Comparison of ENCODE assay signal across 27 cellular contexts in genomic region chr15:71607383-71607782, GRCh38.
"Had no signal": no experiment of that assay in that cellular context is flagged by ENCODE, and none has a peak within 500 bp of the region (broad histone marks: within the 10 kb centered on the region; RNA-seq: fewer than 3 reads in every experiment).

No MANE protein-coding gene starts in this region.

- H3K27me3 ChIP-seq: ovary, suprapubic skin, tibial nerve had no signal

- H3K27ac ChIP-seq: ovary, skin epidermis, suprapubic skin, thoracic aorta, tibial nerve had no signal

- H3K4me1 Mint-ChIP-seq: memory B cell, naive B cell, natural killer cell had no signal

- H3K27me3 Mint-ChIP-seq: type B pancreatic cell had no signal

- DNase-seq: head of caudate nucleus; hippocampal formation; kidney glomerular epithelial cell; left cardiac atrium; naive B cell; natural killer cell; nephron progenitor cell; ovary; retina; right cardiac atrium; stimulated activated CD4-positive, alpha-beta T cell treated with anti-CD3 and anti-CD28 coated beads, Interleukin-12 subunit alpha, Interleukin-12 subunit beta, amount 100 ng/mL, for 4 hours; stimulated activated CD4-positive, alpha-beta T cell treated with anti-CD3 and anti-CD28 coated beads, Interleukin-15, amount 100 ng/mL, for 24 hours; stimulated activated CD4-positive, alpha-beta T cell treated with anti-CD3 and anti-CD28 coated beads, Interleukin-2, amount 100 ng/mL, for 24 hours; stimulated activated CD4-positive, alpha-beta T cell treated with anti-CD3 and anti-CD28 coated beads, Interleukin-4, amount 100 ng/mL, for 1 hour; stimulated activated naive CD4-positive, alpha-beta T cell had no signal

- H3K4me3 ChIP-seq: ovary, skin epidermis, suprapubic skin, thoracic aorta, tibial nerve had no signal

- ATAC-seq: left cardiac atrium, left lobe of liver, natural killer cell, right cardiac atrium, sciatic nerve had no signal

- H3K36me3 Mint-ChIP-seq: memory B cell, naive B cell, natural killer cell had no signal

- H3K9me3 ChIP-seq: ovary, suprapubic skin, thoracic aorta had no signal

- H3K27ac Mint-ChIP-seq: memory B cell; naive B cell; natural killer cell; nephron progenitor cell; progenitor cell of endocrine pancreas; stimulated activated naive CD8-positive, alpha-beta T cell treated with anti-CD3 and anti-CD28 coated beads, Interleukin-15, Interleukin-2, amounts not matched to agents 100 ng/mL and 50 ng/mL, for 24 hours; type B pancreatic cell had no signal

- FAIRE-seq: keratinocyte, urothelium cell line had no signal

- H3K36me3 ChIP-seq: ovary, suprapubic skin, thoracic aorta, tibial nerve had no signal

- H3K4me3 Mint-ChIP-seq: memory B cell; natural killer cell; nephron progenitor cell; stimulated activated naive CD8-positive, alpha-beta T cell treated with anti-CD3 and anti-CD28 coated beads, Interleukin-15, Interleukin-2, amounts not matched to agents 100 ng/mL and 50 ng/mL, for 24 hours; type B pancreatic cell had no signal
